In genomic region chr13:26811636-26812035, GRCh38 we compare ENCODE assay signal across 18 cellular contexts. TPM values are rescaled to one million over a fixed set of nuclear protein-coding genes. Genes with fewer than 3 reads are reported as not detected.
DNase-seq lines count a peak whose midpoint lies in the region; ATAC-seq and TF ChIP-seq lines count a peak whose summit lies in the region.
"Had no signal": no experiment of that assay in that cellular context is flagged by ENCODE, and none has a peak within 500 bp of the region (broad histone marks: within the 10 kb centered on the region; RNA-seq: fewer than 3 reads in every experiment).

No MANE protein-coding gene starts in this region.

- DNase-seq in NCI-H345 (lab: John Stamatoyannopoulos, UW), result peak; percentile 38
- no peak for DNase-seq in NCI-H345 treated with DMSO at 0.1 percent for 48 hours (lab: John Stamatoyannopoulos, UW; ENCODE audit: unreplicated experiment)
- DNase-seq in NCI-H1092 treated with DMSO at 0.1 percent for 48 hours (lab: John Stamatoyannopoulos, UW), result peak; percentile 73
- DNase-seq in NCI-H524 (lab: John Stamatoyannopoulos, UW), result peak; percentile 100
- no peak for DNase-seq in osteoblast (ENCODE audit: insufficient read length, low spot score, missing footprints)
- DNase-seq in T-helper 1 cell, result no peak
- DNase-seq in stimulated activated CD4-positive, alpha-beta T cell treated with anti-CD3 and anti-CD28 coated beads, Interleukin-15, amount 100 ng/mL, for 24 hours, result no peak
- DNase-seq: Calu3; CD4-positive, CD25-positive, alpha-beta regulatory T cell; NCI-H1048; NCI-H2029 treated with DMSO at 0.1 percent for 48 hours; NCI-H526 treated with DMSO at 0.1 percent for 48 hours; Peyer's patch; Right ventricle myocardium superior; T-helper 17 cell had no signal

- H3K4me3 ChIP-seq in osteoblast (ENCODE audit: insufficient read depth, low read length), result no peak overlapping the region
- H3K4me3 ChIP-seq: Peyer's patch had no signal

- H2AFZ ChIP-seq in osteoblast (ENCODE audit: low read length), result no peak overlapping the region

- no peaks in the 10 kb centered on the region for H3K36me3 ChIP-seq in osteoblast (ENCODE audit: insufficient read depth, low read length)
- H3K36me3 ChIP-seq: Peyer's patch had no signal

- H3K9me3 ChIP-seq in osteoblast (ENCODE audit: low read depth, low read length), result no peaks in the 10 kb centered on the region
- H3K9me3 ChIP-seq: Peyer's patch had no signal

- no peak for TF ChIP-seq CTCF in osteoblast (IDR thresholded peaks at IDR 0.05; ENCODE audit: extremely low read depth, low read depth, low read length)

- H3K27ac ChIP-seq in osteoblast (ENCODE audit: low read depth, low read length), result no peak overlapping the region
- H3K27ac ChIP-seq: Peyer's patch had no signal

- no peaks in the 10 kb centered on the region for H3K4me1 ChIP-seq in osteoblast (ENCODE audit: insufficient read depth, low read length)
- H3K4me1 ChIP-seq: Peyer's patch had no signal

- H3K4me2 ChIP-seq in osteoblast (ENCODE audit: insufficient read depth, low read length), result no peak overlapping the region

- ATAC-seq in GM19452 (IDR thresholded peaks at IDR 0.05; ENCODE audit: unreplicated experiment), result no peak
- ATAC-seq: SK-N-SH treated with all-trans-retinoic acid at 6 μM for 48 hours, T-helper 17 cell had no signal

- no peaks in the 10 kb centered on the region for H3K27me3 ChIP-seq in osteoblast (ENCODE audit: insufficient read depth, low read length)
- H3K27me3 ChIP-seq: Peyer's patch had no signal

- no peaks in the 10 kb centered on the region for H3K79me2 ChIP-seq in osteoblast (ENCODE audit: insufficient read depth, low read length)

- H4K20me1 ChIP-seq in osteoblast (ENCODE audit: insufficient read depth, low read length), result no peaks in the 10 kb centered on the region

RNA-seq across cellular contexts. Expression of gene GPR12, which starts 51.0 kb away (rescaled TPM):
- not detected in 2 replicates for total RNA-seq in osteoblast
- total RNA-seq: A673; Calu3; CD4-positive, CD25-positive, alpha-beta regulatory T cell; Peyer's patch; T-helper 17 cell had no signal

Comparison
In these comparisons a context has a peak if more than half of its experiments do, and no peak if none do; other contexts are left out.
1. DNase-seq: peak in NCI-H345 (single experiment), NCI-H1092 treated with DMSO at 0.1 percent for 48 hours (single experiment) and NCI-H524 (2 of 2); none in NCI-H345 treated with DMSO at 0.1 percent for 48 hours (single experiment), osteoblast (single experiment), T-helper 1 cell (0 of 5) and stimulated activated CD4-positive, alpha-beta T cell treated with anti-CD3 and anti-CD28 coated beads, Interleukin-15, amount 100 ng/mL, for 24 hours (single experiment).